Comparison of ENCODE assay signal across 8 cellular contexts in genomic region chr1:92485374-92486250, GRCh38. TPM values are rescaled to one million over a fixed set of nuclear protein-coding genes. Genes with fewer than 3 reads are reported as not detected.
DNase-seq lines count a peak whose midpoint lies in the region; ATAC-seq, FAIRE-seq and TF ChIP-seq lines count a peak whose summit lies in the region.

No MANE protein-coding gene starts in this region.

- H3K4me3 ChIP-seq in GM12865 (ENCODE audit: low read depth, low read length) (peak overlapping the region; percentile 94), MM.1S (ENCODE audit: low read length) (peak overlapping the region; percentile 92), K562 (peak overlapping the region; percentile 50)

- H3K9ac ChIP-seq in H9 (ENCODE audit: extremely low read depth, insufficient read length, low read length) = no peak overlapping the region
- peak overlapping the region; percentile 96 for H3K9ac ChIP-seq in MM.1S (ENCODE audit: low read length)
- H3K9ac ChIP-seq in K562 (ENCODE audit: insufficient read depth in 1 of 2, low read depth in 2 of 2, low read length in 2 of 2) = peak overlapping the region; percentile 15 to 85; a peak in 3 of 4 replicates

- no peak overlapping the region for H4K8ac ChIP-seq in H9 (replicated peaks; ENCODE audit: insufficient read length, low read depth, low read length)

- POLR2A ChIA-PET in K562 (lab: Yijun Ruan, JAX) = interaction anchor here (0.9 to 1.0 kb wide), 2 partner anchors 11 to 187 kb away, joined by 3 to 4 read pairs; partner anchors contain the start of genes GLMN and RPAP2

- H3T11ph ChIP-seq in H9 (ENCODE audit: low read length) = no peak overlapping the region

- WGBS in H9 (ENCODE audit: extremely low coverage, insufficient read length, low lambda C conversion rate) = no CpG with 5 or more reads among the region's 82 CpGs
- WGBS in K562 (ENCODE audit: insufficient coverage, low coverage, missing lambda C conversion rate) = 3% methylated on average over 64 of the region's 82 CpGs

- CTCF ChIA-PET in K562 (lab: Yijun Ruan, JAX; ENCODE audit: low intra/inter-chr PET ratio) = interaction anchor here (1.1 kb wide), 1 partner anchor 176 kb away, joined by 3 read pairs; no protein-coding TSS in a partner anchor

- peak in 1 of 2 experiments; percentile 27; a peak in 2 of 4 replicates for TF ChIP-seq RAD21 in K562 (CRISPR knock-in tag; conservative IDR thresholded peaks at IDR 0.05 in 1 of 2, IDR thresholded peaks at IDR 0.05 in 1 of 2)

- DNase-seq in GM12865 (ENCODE audit: low read depth) (peak; percentile 93), H9 (peak; percentile 76), MM.1S (peak; percentile 96), T1000 (lab: John Stamatoyannopoulos, UW) (peak; percentile 56), K562 (ENCODE audit: extremely low read depth in 1 of 4, low spot score in 3 of 4) (peak; percentile 65 to 75 (median 67)), left lobe of liver (ENCODE audit: low spot score) (peak; percentile 57), COLO829 (ENCODE audit: low spot score) (no peak)
- DNase-seq in stimulated activated CD4-positive, alpha-beta T cell treated with anti-CD3 and anti-CD28 coated beads, TNF-alpha, amount 100 ng/mL, for 48 hours (ENCODE audit: low read depth in 3 of 3) = peak; percentile 78 to 88 (median 87)

- no peak overlapping the region for H2BK120ac ChIP-seq in H9 (ENCODE audit: low read depth, low read length, poor library complexity, severe bottlenecking)

- H2AFZ ChIP-seq in H9 (ENCODE audit: low read length) (no peak overlapping the region), MM.1S (ENCODE audit: low read length) (peak overlapping the region; percentile 94), K562 (ENCODE audit: low read depth, low read length) (peak overlapping the region; percentile 82)

- BruUV-seq in K562 (replicated peaks; lab: Mats Ljungman, UMichigan) = no TSS peak

- no peak overlapping the region for H3K27ac Mint-ChIP-seq in H9

- peaks cover 93% of the 10 kb centered on the region for H3K27me3 Mint-ChIP-seq in H9 (ENCODE audit: low read depth)

- peak; percentile 94 for ATAC-seq in K562
- ATAC-seq in left lobe of liver = peak; percentile 74

- H3F3A ChIP-seq in MM.1S (ENCODE audit: insufficient read depth, low read length) = peaks cover 41% of the 10 kb centered on the region

- H3K4me3 Mint-ChIP-seq in H9 = peak overlapping the region; percentile 68 to 86

- no peak overlapping the region for H2BK12ac ChIP-seq in H9 (ENCODE audit: insufficient read length, low read depth, low read length)

- H2AK5ac ChIP-seq in H9 (ENCODE audit: insufficient read length, low read length) = no peak overlapping the region

- H4K20me1 ChIP-seq in H9 (ENCODE audit: control insufficient read depth, insufficient read depth, insufficient read length) (no peaks in the 10 kb centered on the region), MM.1S (ENCODE audit: insufficient read depth, low read length) (no peaks in the 10 kb centered on the region), K562 (replicated peaks; ENCODE audit: control insufficient read depth, insufficient read depth, low read length) (no peaks in the 10 kb centered on the region)

- peaks cover 37% of the 10 kb centered on the region for H3K23me2 ChIP-seq in H9 (ENCODE audit: insufficient read length, low read depth, low read length, poor library complexity, severe bottlenecking)

- no peak overlapping the region for H4K5ac ChIP-seq in H9 (ENCODE audit: insufficient read length, low read depth, low read length)

- H3K79me1 ChIP-seq in H9 (ENCODE audit: insufficient read depth, low read depth, low read length, poor library complexity, severe bottlenecking) = no peaks in the 10 kb centered on the region

- no peak overlapping the region for H3K23ac ChIP-seq in H9 (ENCODE audit: insufficient read length, low read depth, low read length)

- H3K14ac ChIP-seq in H9 (ENCODE audit: insufficient read depth, low read length) = no peak overlapping the region

- H2BK5ac ChIP-seq in H9 (ENCODE audit: insufficient read length, low read length) = no peak overlapping the region

- in situ Hi-C loops in K562 (cut with MboI) = no loop called here

- TF ChIP-seq POLR2A in K562 (conservative IDR thresholded peaks at IDR 0.05) = no peak

- no peak overlapping the region for H3K18ac ChIP-seq in H9 (ENCODE audit: insufficient read length, low read depth, low read length)

- peaks cover 30 to 38% of the 10 kb centered on the region in 2 experiments for H3K4me1 Mint-ChIP-seq in H9

- TF ChIP-seq EP300 in K562 (IDR thresholded peaks at IDR 0.05; ENCODE audit: low read length) = no peak

- no peaks in the 10 kb centered on the region for H3K9me2 ChIP-seq in MM.1S (replicated peaks; ENCODE audit: insufficient read depth, low read length)

- H3K4me1 ChIP-seq in H9 (ENCODE audit: insufficient read depth, low read length) = no peaks in the 10 kb centered on the region
- H3K4me1 ChIP-seq in MM.1S (ENCODE audit: low read length) = 0 out of 2 replicates have a peak, but pooled peaks cover 10% of the 10 kb centered on the region
- peaks cover 0 to 24% of the 10 kb centered on the region in 2 experiments; a peak in 2 of 5 replicates for H3K4me1 ChIP-seq in K562 (replicated peaks in 1 of 2; ENCODE audit: control insufficient read depth in 2 of 2, insufficient read depth in 2 of 2, low read length in 2 of 2)

- peaks cover 0 to 2% (median 0%) of the 10 kb centered on the region in 3 experiments; a peak in 1 of 7 replicates for H3K36me3 Mint-ChIP-seq in H9 (ENCODE audit: insufficient read depth in 1 of 3, low read depth in 3 of 3)

- H2BK20ac ChIP-seq in H9 (ENCODE audit: low read depth, low read length, poor library complexity, severe bottlenecking) = no peak overlapping the region

- H3K79me2 ChIP-seq in H9 (ENCODE audit: insufficient read depth, low read length) = no peaks in the 10 kb centered on the region
- peaks cover 27% of the 10 kb centered on the region for H3K79me2 ChIP-seq in MM.1S (ENCODE audit: low read length)
- H3K79me2 ChIP-seq in K562 (ENCODE audit: control insufficient read depth, insufficient read depth, low read length) = no peaks in the 10 kb centered on the region

- FAIRE-seq in K562 (lab: Jason Lieb, UNC) = no peak

- H3K9me1 ChIP-seq in K562 (ENCODE audit: control insufficient read depth, insufficient read depth, low read length) = no peaks in the 10 kb centered on the region

- TF ChIP-seq CTCF in GM12865 (IDR thresholded peaks at IDR 0.05; ENCODE audit: insufficient read depth, low read depth, low read length, missing control alignments) (peak; percentile 60), H9 (conservative IDR thresholded peaks at IDR 0.05) (peak; percentile 61; the same call in 2 of the 3 replicates), MM.1S (IDR thresholded peaks at IDR 0.05; ENCODE audit: low read length) (peak; percentile 66), K562 (IDR thresholded peaks at IDR 0.05 in 2 of 3, conservative IDR thresholded peaks at IDR 0.05 in 1 of 3; ENCODE audit: insufficient read depth in 2 of 3, low read depth in 1 of 3, low read length in 3 of 3) (peak; percentile 30 to 52 (median 41); a peak in 4 of 6 replicates)

- no peak overlapping the region for H4K91ac ChIP-seq in H9 (ENCODE audit: insufficient read length, low read depth, low read length)

- H3K4me2 ChIP-seq in H9 (ENCODE audit: insufficient read depth, insufficient read length, low read length) (peak overlapping the region; percentile 74), MM.1S (ENCODE audit: low read depth, low read length) (peak overlapping the region; percentile 83), K562 (ENCODE audit: insufficient read depth, low read length) (peak overlapping the region; percentile 67)

- H3K36me3 ChIP-seq in MM.1S (replicated peaks; ENCODE audit: insufficient read depth, low read length) = no peaks in the 10 kb centered on the region
- no peaks in the 10 kb centered on the region for H3K36me3 ChIP-seq in K562 (ENCODE audit: control insufficient read depth, insufficient read depth, low read length)

- peaks cover 0 to 4% of the 10 kb centered on the region in 2 experiments; a peak in 2 of 5 replicates for H3K9me3 Mint-ChIP-seq in H9

- no peak overlapping the region for H2BK15ac ChIP-seq in H9 (ENCODE audit: low read depth, low read length)

- intact Hi-C loops in K562 (cut with micrococcal nuclease) = no loop called here

- H3K9me3 ChIP-seq in H9 (ENCODE audit: control insufficient read depth, low read depth, low read length) (no peaks in the 10 kb centered on the region), MM.1S (replicated peaks; ENCODE audit: insufficient read depth, low read length) (no peaks in the 10 kb centered on the region), K562 (replicated peaks; ENCODE audit: control insufficient read depth, insufficient read depth, low read depth, low read length) (peaks cover 5% of the 10 kb centered on the region; the same call in 1 of the 2 replicates)

- no peak overlapping the region for H3K27ac ChIP-seq in H9 (ENCODE audit: insufficient read length, low read depth, low read length)
- peak overlapping the region; percentile 99 for H3K27ac ChIP-seq in MM.1S (ENCODE audit: low read length)
- H3K27ac ChIP-seq in K562 (ENCODE audit: extremely low read depth, low read depth, low read length) = no peak overlapping the region

- no peak overlapping the region for H3K56ac ChIP-seq in H9 (ENCODE audit: insufficient read length, low read depth, low read length)

- peaks cover 73% of the 10 kb centered on the region for H3K27me3 ChIP-seq in H9 (ENCODE audit: insufficient read depth, low read length)
- H3K27me3 ChIP-seq in MM.1S (replicated peaks; ENCODE audit: insufficient read depth, low read length) = no peaks in the 10 kb centered on the region
- peaks cover 5 to 26% of the 10 kb centered on the region in 2 experiments; a peak in 3 of 5 replicates for H3K27me3 ChIP-seq in K562 (ENCODE audit: control insufficient read depth in 2 of 2, insufficient read depth in 2 of 2, low read length in 2 of 2)

- H3K4ac ChIP-seq in H9 (ENCODE audit: low read depth, low read length) = no peak overlapping the region

RNA-seq across cellular contexts. Expression of gene GFI1, which starts 1.1 kb away (rescaled TPM):
- total RNA-seq in H9 (2021) (0.11 TPM in 1 of 2 replicates, not detected in the other), K562 (2014; rRNA removed) (0.36 and 0.53 TPM in 2 replicates), K562 (2014; rRNA removed; fragmentation: Illumina TruSeq; extraction: Trizol) (0.29 and 0.36 TPM in 2 replicates), K562 (2015; rRNA removed; fragmentation: Illumina TruSeq; extraction: Trizol) (0.87 and 1.2 TPM in 2 replicates), K562 (2021) (0.66 and 0.85 TPM in 2 replicates), left lobe of liver (0.38 TPM)
- 1.2 and 1.3 TPM in 2 replicates for total RNA-seq in K562 (2011; cell fraction: chromatin; rRNA removed; ENCODE audit: low replicate concordance)
- 0.53 and 1.5 TPM in 2 replicates for total RNA-seq in K562 (2011; cell fraction: nucleolus; rRNA removed)
- 0.38 and 0.51 TPM in 2 replicates for total RNA-seq in K562 (2011; cell fraction: nucleoplasm; rRNA removed)
- polyA plus RNA-seq in K562 (2011; rRNA removed) (0.93 and 1.2 TPM in 2 replicates), K562 (2014; fragmentation: Illumina TruSeq; extraction: Trizol) (0.40 and 0.46 TPM in 2 replicates), K562 (2014; fragmentation: Nextera tagmentation; extraction: Ambion mirVana) (under 1 TPM; 0.07 to 0.13 TPM), K562 (2014; rRNA removed) (0.45 and 0.68 TPM in 2 replicates)
- polyA plus RNA-seq in K562 (2011; cell fraction: cytosol; rRNA removed) = 0.67 and 0.84 TPM in 2 replicates
- 2.8 and 4.6 TPM in 2 replicates for polyA plus RNA-seq in K562 (2011; cell fraction: nucleus; rRNA removed)
- polyA plus RNA-seq in K562 (2012) = 1.1 and 3.8 TPM in 2 replicates
- 0.60 and 1.1 TPM in 2 replicates for polyA minus RNA-seq in K562 (2011; rRNA and poly(A)+ RNA removed)
- 0.57 TPM in 1 of 2 replicates, not detected in the other for polyA minus RNA-seq in K562 (2011; cell fraction: cytosol; rRNA and poly(A)+ RNA removed)
- 0.67 and 1.6 TPM in 2 replicates for polyA minus RNA-seq in K562 (2011; cell fraction: nucleus; rRNA and poly(A)+ RNA removed)
